In genomic region chr4:121800638-121800960, GRCh38 we compare ENCODE assay signal across 8 cellular contexts. TPM values are rescaled to one million over a fixed set of nuclear protein-coding genes. Genes with fewer than 3 reads are reported as not detected.
A peak's percentile ranks its signal among the peaks of the same experiment; 100 is the strongest.
DNase-seq lines count a peak whose midpoint lies in the region; ATAC-seq, FAIRE-seq and TF ChIP-seq lines count a peak whose summit lies in the region.

No MANE protein-coding gene starts in this region.

- in situ Hi-C loops in transverse colon (cut with MboI; ENCODE audit: low pct_ligation_motif_present in 1 of 4, low pct_unique_long_range_greater_than_20kb in 1 of 4, low sequenced_read_pairs in 3 of 4): no loop called here

- intact Hi-C loops in adrenal gland (cut with DNase I) (no loop called here), left colon (cut with DNase I, micrococcal nuclease) (no loop called here), transverse colon (cut with DNase I; ENCODE audit: low total_unique reads) (no loop called here)

- no peak for TF ChIP-seq RAD21 in A549 (conservative IDR thresholded peaks at IDR 0.05 in 1 of 2, IDR thresholded peaks at IDR 0.05 in 1 of 2)

- CTCF ChIA-PET in A549 (lab: Yijun Ruan, JAX): no interaction called here

- no peak for TF ChIP-seq EP300 in A549 (IDR thresholded peaks at IDR 0.05)
- TF ChIP-seq EP300 in transverse colon (IDR thresholded peaks at IDR 0.05; ENCODE audit: low read depth): no peak

- H3K27me3 ChIP-seq in adrenal gland (no peaks in the 10 kb centered on the region), transverse colon (no peaks in the 10 kb centered on the region)

- FAIRE-seq in A549 (lab: Jason Lieb, UNC): no peak

- H3K27ac ChIP-seq in A549 (peak overlapping the region; percentile 91 to 94), adrenal gland (peak overlapping the region; percentile 34 to 92 (median 90)), transverse colon (peak overlapping the region; percentile 80 to 92 (median 90))

- H3K9me3 ChIP-seq in A549: no peaks in the 10 kb centered on the region
- no peaks in the 10 kb centered on the region for H3K9me3 ChIP-seq in adrenal gland (replicated peaks in 1 of 3)
- no peaks in the 10 kb centered on the region for H3K9me3 ChIP-seq in transverse colon

- ATAC-seq in A549 (peak; percentile 24 to 26; a peak in 3 of 6 replicates), GM19351 (IDR thresholded peaks at IDR 0.05; ENCODE audit: unreplicated experiment) (peak; percentile 17), HG03432 (IDR thresholded peaks at IDR 0.05; ENCODE audit: unreplicated experiment) (peak; percentile 23), left colon (peak; percentile 13)

- TF ChIP-seq CTCF in A549 (IDR thresholded peaks at IDR 0.05) (no peak), adrenal gland (IDR thresholded peaks at IDR 0.05) (no peak), transverse colon (IDR thresholded peaks at IDR 0.05) (no peak)

- H3K4me3 ChIP-seq in A549 (peak overlapping the region; percentile 98), adrenal gland (peak overlapping the region in 3 of 4 donors; percentile 76 to 93 (median 88)), transverse colon (peak overlapping the region; percentile 74 to 83 (median 82))

- peaks cover 0 to 26% of the 10 kb centered on the region in 2 donors for H3K36me3 ChIP-seq in adrenal gland (replicated peaks in 1 of 2)
- peaks cover 0 to 19% (median 4%) of the 10 kb centered on the region in 4 donors for H3K36me3 ChIP-seq in transverse colon

- DNase-seq in A549 (ENCODE audit: low read depth in 1 of 2, low spot score in 1 of 2) (no peak), adrenal gland (no peak), left colon (no peak), transverse colon (no peak), SIG-M5 (lab: John Stamatoyannopoulos, UW) (no peak), foreskin melanocyte (no peak)

- H3K4me1 ChIP-seq in A549: 0 out of 3 replicates have a peak, but pooled peaks cover 11% of the 10 kb centered on the region
- H3K4me1 ChIP-seq in adrenal gland (replicated peaks in 1 of 2): peaks cover 0 to 10% of the 10 kb centered on the region in 2 donors
- peaks cover 4 to 13% (median 8%) of the 10 kb centered on the region in 4 donors for H3K4me1 ChIP-seq in transverse colon

- POLR2A ChIA-PET in A549 (lab: Yijun Ruan, JAX): interaction anchor here (0.7 to 1.6 kb wide), 4 partner anchors 11 to 104 kb away, joined by 3 to 4 read pairs (median 4); partner anchors contain the start of genes ANXA5 and SMIM43

- no peak for TF ChIP-seq POLR2A in A549 (IDR thresholded peaks at IDR 0.05; ENCODE audit: low read length)
- TF ChIP-seq POLR2A in adrenal gland (IDR thresholded peaks at IDR 0.05): no peak
- TF ChIP-seq POLR2A in transverse colon (IDR thresholded peaks at IDR 0.05): no peak

- peak overlapping the region; percentile 82 for H3K4me2 ChIP-seq in A549

- 50% methylated on average over 8 of the region's 8 CpGs for WGBS in A549 (ENCODE audit: missing lambda C conversion rate)
- 31 to 42% (median 36%) methylated on average over 8 of the region's 8 CpGs for WGBS in adrenal gland, 4 donors
- 20 to 46% methylated on average over 8 of the region's 8 CpGs for WGBS in transverse colon (ENCODE audit: low coverage in 1 of 2), 2 donors

TF ChIP-seq in A549, 52 proteins besides CTCF, POLR2A, EP300 and RAD21:
- TF ChIP-seq CBX8 (IDR thresholded peaks at IDR 0.05) (no peak), KDM5A (IDR thresholded peaks at IDR 0.05) (no peak), EHF (CRISPR knock-in tag; IDR thresholded peaks at IDR 0.05) (no peak), RARB (CRISPR knock-in tag; IDR thresholded peaks at IDR 0.05) (no peak), CHD4 (IDR thresholded peaks at IDR 0.05; ENCODE audit: borderline replicate concordance) (no peak)

RNA-seq across cellular contexts. Expression of gene EXOSC9, which starts 0.5 kb away (rescaled TPM):
- 30.7 and 43.1 TPM in 2 replicates for polyA plus RNA-seq in A549 (2011; rRNA removed)
- polyA plus RNA-seq in A549 (2012; cell fraction: cytosol; rRNA removed): 15.0 and 16.9 TPM in 2 replicates
- 12.0 and 14.4 TPM in 2 replicates for polyA plus RNA-seq in A549 (2012; cell fraction: nucleus; rRNA removed)
- 31.6 to 36.2 TPM (median 33.6 TPM) in 3 replicates for polyA plus RNA-seq in A549 (2017; fragmentation: RNase III; extraction: RNeasy Plus Mini Kit Qiagen cat#74134 plus additional on column Dnase treatment)
- 18.0 and 23.7 TPM in 2 replicates for polyA minus RNA-seq in A549 (2011; rRNA and poly(A)+ RNA removed)
- 10 to 100 TPM; 10.6 to 26.4 (median 15.2) TPM for total RNA-seq in adrenal gland
- polyA plus RNA-seq in adrenal gland: 10 to 100 TPM; 25.4 to 35.4 (median 32.9) TPM
- 10 to 100 TPM; 10.2 to 13.2 TPM for total RNA-seq in left colon
- 10 to 100 TPM; 13.2 to 35.2 (median 22.5) TPM for total RNA-seq in transverse colon

RNA-seq across cellular contexts. Expression of gene CCNA2, which starts 23.1 kb away (rescaled TPM):
- polyA plus RNA-seq in A549 (2011; rRNA removed): 44.2 and 51.0 TPM in 2 replicates
- polyA plus RNA-seq in A549 (2012; cell fraction: cytosol; rRNA removed): 25.3 and 29.7 TPM in 2 replicates
- polyA plus RNA-seq in A549 (2012; cell fraction: nucleus; rRNA removed): 19.0 and 24.0 TPM in 2 replicates
- polyA plus RNA-seq in A549 (2017; fragmentation: RNase III; extraction: RNeasy Plus Mini Kit Qiagen cat#74134 plus additional on column Dnase treatment): 33.2 to 36.8 TPM (median 34.9 TPM) in 3 replicates
- 13.6 and 16.0 TPM in 2 replicates for polyA minus RNA-seq in A549 (2011; rRNA and poly(A)+ RNA removed)
- total RNA-seq in adrenal gland: 1 to 10 TPM in 6 of 8 donors, under 1 TPM in 2; 0.24 to 4.9 (median 2.0) TPM
- 1 to 10 TPM in 2 of 3 donors, under 1 TPM in 1; 0.98 to 3.9 (median 2.7) TPM for polyA plus RNA-seq in adrenal gland
- 1 to 10 TPM; 3.6 to 10.0 TPM for total RNA-seq in left colon
- 10 to 100 TPM in 1 of 4 donors, 1 to 10 TPM in 2, not detected in 1; 2.4 to 16.9 (median 3.3) TPM for total RNA-seq in transverse colon

RNA-seq across cellular contexts. Expression of gene SMIM43, which starts 35.6 kb away (rescaled TPM):
- polyA plus RNA-seq in A549 (2011; rRNA removed) (0.12 TPM in 2 replicates), A549 (2017; fragmentation: RNase III; extraction: RNeasy Plus Mini Kit Qiagen cat#74134 plus additional on column Dnase treatment) (0.38 to 0.45 TPM (median 0.41 TPM) in 3 replicates), adrenal gland (under 1 TPM in 2 of 3 donors, not detected in 1; 0.16 to 0.20 TPM)
- polyA plus RNA-seq in A549 (2012; cell fraction: cytosol; rRNA removed): 0.03 and 0.13 TPM in 2 replicates
- 0.02 TPM in 1 of 2 replicates, not detected in the other for polyA plus RNA-seq in A549 (2012; cell fraction: nucleus; rRNA removed)
- not detected in 2 replicates for polyA minus RNA-seq in A549 (2011; rRNA and poly(A)+ RNA removed)
- total RNA-seq in adrenal gland (under 1 TPM in 1 of 8 donors, not detected in 7; 0.14 TPM), left colon (under 1 TPM in 1 of 2 donors, not detected in 1; 0.17 TPM), transverse colon (under 1 TPM in 1 of 4 donors, not detected in 3; 0.27 TPM)
